Comparison of ENCODE assay signal across 9 cellular contexts in genomic region chr7:120554960-120555571, GRCh38.
DNase-seq lines count a peak whose midpoint lies in the region; ATAC-seq and TF ChIP-seq lines count a peak whose summit lies in the region.
"Had no signal": no experiment of that assay in that cellular context is flagged by ENCODE, and none has a peak within 500 bp of the region (broad histone marks: within the 10 kb centered on the region; RNA-seq: fewer than 3 reads in every experiment).

No MANE protein-coding gene starts in this region.

- H3K27me3 Mint-ChIP-seq in glutamatergic neuron (ENCODE audit: unreplicated experiment): no peaks in the 10 kb centered on the region
- H3K27me3 Mint-ChIP-seq in stimulated activated memory B cell treated with anti-CD40 and anti-IgM and Interleukin-4, amounts not matched to agents 10 μg/mL and 1 μg/mL and 100 μg/mL, for 72 hours: no peaks in the 10 kb centered on the region
- H3K27me3 Mint-ChIP-seq: IgD-negative memory B cell had no signal

- peak overlapping the region; percentile 46 for H3K27ac Mint-ChIP-seq in glutamatergic neuron (ENCODE audit: unreplicated experiment)
- no peak overlapping the region for H3K27ac Mint-ChIP-seq in stimulated activated memory B cell treated with anti-CD40 and anti-IgM and Interleukin-4, amounts not matched to agents 10 μg/mL and 1 μg/mL and 100 μg/mL, for 72 hours
- H3K27ac Mint-ChIP-seq: IgD-negative memory B cell had no signal

- ATAC-seq in GM18519 (IDR thresholded peaks at IDR 0.05; ENCODE audit: low FRiP score, unreplicated experiment): peak; percentile 69
- peak; percentile 82 for ATAC-seq in HG02885 (IDR thresholded peaks at IDR 0.05; ENCODE audit: poor library complexity, unreplicated experiment)
- ATAC-seq in stimulated activated memory B cell treated with anti-CD40 and anti-IgM and Interleukin-4, amounts not matched to agents 10 μg/mL and 1 μg/mL and 100 μg/mL, for 72 hours: no peak

- peak; percentile 41 for DNase-seq in AG20443 (ENCODE audit: low spot score)
- peak; percentile 58 for DNase-seq in NCI-H1105 treated with DMSO at 0.1 percent for 48 hours (lab: John Stamatoyannopoulos, UW)
- peak; percentile 10 to 64 for DNase-seq in SW 1271 (lab: John Stamatoyannopoulos, UW)
- DNase-seq in glutamatergic neuron: peak; percentile 38
- peak; percentile 78 for DNase-seq in superior temporal gyrus (ENCODE audit: extremely low spot score)

- H3K36me3 Mint-ChIP-seq in glutamatergic neuron (ENCODE audit: unreplicated experiment): no peaks in the 10 kb centered on the region
- H3K36me3 Mint-ChIP-seq in stimulated activated memory B cell treated with anti-CD40 and anti-IgM and Interleukin-4, amounts not matched to agents 10 μg/mL and 1 μg/mL and 100 μg/mL, for 72 hours: no peaks in the 10 kb centered on the region
- H3K36me3 Mint-ChIP-seq: IgD-negative memory B cell had no signal

- peaks cover 7% of the 10 kb centered on the region for H3K4me1 Mint-ChIP-seq in glutamatergic neuron (ENCODE audit: low read depth, unreplicated experiment)
- H3K4me1 Mint-ChIP-seq in stimulated activated memory B cell treated with anti-CD40 and anti-IgM and Interleukin-4, amounts not matched to agents 10 μg/mL and 1 μg/mL and 100 μg/mL, for 72 hours: no peaks in the 10 kb centered on the region
- H3K4me1 Mint-ChIP-seq: IgD-negative memory B cell had no signal

- H3K9me3 Mint-ChIP-seq in glutamatergic neuron (ENCODE audit: unreplicated experiment): no peaks in the 10 kb centered on the region
- no peaks in the 10 kb centered on the region for H3K9me3 Mint-ChIP-seq in stimulated activated memory B cell treated with anti-CD40 and anti-IgM and Interleukin-4, amounts not matched to agents 10 μg/mL and 1 μg/mL and 100 μg/mL, for 72 hours
- H3K9me3 Mint-ChIP-seq: IgD-negative memory B cell had no signal

- no peak overlapping the region for H3K4me3 Mint-ChIP-seq in glutamatergic neuron (ENCODE audit: unreplicated experiment)
- H3K4me3 Mint-ChIP-seq in stimulated activated memory B cell treated with anti-CD40 and anti-IgM and Interleukin-4, amounts not matched to agents 10 μg/mL and 1 μg/mL and 100 μg/mL, for 72 hours: no peak overlapping the region
- H3K4me3 Mint-ChIP-seq: IgD-negative memory B cell had no signal

- peak; percentile 76 for TF ChIP-seq CTCF in glutamatergic neuron (IDR thresholded peaks at IDR 0.05; ENCODE audit: partially characterized antibody, unreplicated experiment)
